In genomic region chr7:102671960-102672316, GRCh38 we compare ENCODE assay signal across 17 cellular contexts. TPM values are rescaled to one million over a fixed set of nuclear protein-coding genes. Genes with fewer than 3 reads are reported as not detected.
DNase-seq lines count a peak whose midpoint lies in the region; ATAC-seq and TF ChIP-seq lines count a peak whose summit lies in the region.
"Not testable (repeated sequence)": the region's sequence is repeated elsewhere in the genome, so short reads cannot be mapped to it uniquely, and the experiment has no call there.
"Had no signal": no experiment of that assay in that cellular context is flagged by ENCODE, and none has a peak within 500 bp of the region (broad histone marks: within the 10 kb centered on the region; RNA-seq: fewer than 3 reads in every experiment).

No MANE protein-coding gene starts in this region.

- not testable (repeated sequence) for H3K27ac Mint-ChIP-seq in WTC11

- H3K27me3 Mint-ChIP-seq in WTC11 (ENCODE audit: low read depth): not testable (repeated sequence)

- not testable (repeated sequence) for DNase-seq in WTC11 (ENCODE audit: low spot score); foreskin keratinocyte; stimulated activated naive CD8-positive, alpha-beta T cell treated with anti-CD3 and anti-CD28 coated beads, Interleukin-15, Interleukin-2, amounts not matched to agents 100 U/mL and 50 U/mL, for 24 hours

- POLR2A ChIA-PET in WTC11 (lab: Charles Lee): not testable (repeated sequence)

- H3K4me1 Mint-ChIP-seq in WTC11: not testable (repeated sequence)

- not testable (repeated sequence) for H3K36me3 Mint-ChIP-seq in WTC11

- not testable (repeated sequence) for H3K27me3 ChIP-seq in foreskin keratinocyte

- not testable (repeated sequence) for H3K27ac ChIP-seq in foreskin keratinocyte

- not testable (repeated sequence) for H3K9me3 Mint-ChIP-seq in WTC11

- not testable (repeated sequence) for H3K4me1 ChIP-seq in foreskin keratinocyte

- not testable (repeated sequence) for TF ChIP-seq CTCF in WTC11 (IDR thresholded peaks at IDR 0.05); foreskin keratinocyte (conservative IDR thresholded peaks at IDR 0.05)

- CTCF ChIA-PET in WTC11 (lab: Charles Lee): interaction anchor here (0.6 kb wide), 1 partner anchor 192 kb away, joined by 5 read pairs; no protein-coding TSS in a partner anchor

- not testable (repeated sequence) for H3K4me3 Mint-ChIP-seq in WTC11

- ATAC-seq in GM18517 (IDR thresholded peaks at IDR 0.05; ENCODE audit: unreplicated experiment) (peak; percentile 35), GM19397 (IDR thresholded peaks at IDR 0.05; ENCODE audit: unreplicated experiment) (peak; percentile 22), GM21786 (IDR thresholded peaks at IDR 0.05; ENCODE audit: unreplicated experiment) (peak; percentile 32), HG02943 (IDR thresholded peaks at IDR 0.05; ENCODE audit: low read depth, unreplicated experiment) (peak; percentile 27), HG03354 (IDR thresholded peaks at IDR 0.05; ENCODE audit: poor library complexity, severe bottlenecking, unreplicated experiment) (peak; percentile 32), WTC11 (peak; percentile 48), foreskin keratinocyte (peak; percentile 25)
- ATAC-seq in stimulated activated naive CD8-positive, alpha-beta T cell treated with anti-CD3 and anti-CD28 coated beads, Interleukin-15, Interleukin-2, amounts not matched to agents 100 U/mL and 50 U/mL, for 24 hours: peak; percentile 26

RNA-seq across cellular contexts. Expression of gene POLR2J2, which starts 0.5 kb away (rescaled TPM):
- total RNA-seq in WTC11 (2021) (4.3 to 5.9 TPM (median 5.5 TPM) in 3 replicates), foreskin keratinocyte (1.4 and 5.9 TPM in 2 replicates)
- polyA plus RNA-seq in foreskin keratinocyte: 0.35 and 2.9 TPM in 2 replicates

RNA-seq across cellular contexts. Expression of gene SPDYE2B, which starts 21.8 kb away (rescaled TPM):
- total RNA-seq in WTC11 (2021) (0.23 TPM in 1 of 3 replicates, not detected in the others), foreskin keratinocyte (not detected in 2 replicates)
- polyA plus RNA-seq in foreskin keratinocyte: not detected in 2 replicates
- total RNA-seq: Daoy, dermis blood vessel endothelial cell, epithelial cell of proximal tubule, left lobe of liver, mucosa of gallbladder, osteocyte, PC-9, sigmoid colon had no signal
- polyA plus RNA-seq: sigmoid colon, SK-N-SH had no signal

RNA-seq across cellular contexts. Expression of gene UPK3BL1, which starts 29.3 kb away (rescaled TPM):
- total RNA-seq in WTC11 (2021) (21.3 to 27.4 TPM (median 23.2 TPM) in 3 replicates), foreskin keratinocyte (10.6 and 21.7 TPM in 2 replicates)
- polyA plus RNA-seq in foreskin keratinocyte: 14.5 and 26.5 TPM in 2 replicates

RNA-seq across cellular contexts. Expression of gene RASA4, which starts 55.4 kb away (rescaled TPM):
- total RNA-seq in WTC11 (2021) (11.2 to 17.9 TPM (median 17.4 TPM) in 3 replicates), foreskin keratinocyte (0.56 and 1.3 TPM in 2 replicates)
- 0.92 and 0.99 TPM in 2 replicates for polyA plus RNA-seq in foreskin keratinocyte
